ENCODE assay signal across 12 cellular contexts in genomic region chr21:34813266-34813886, GRCh38.
A peak's percentile ranks its signal among the peaks of the same experiment; 100 is the strongest.
DNase-seq lines count a peak whose midpoint lies in the region; ATAC-seq, FAIRE-seq and TF ChIP-seq lines count a peak whose summit lies in the region.
"Had no signal": no experiment of that assay in that cellular context is flagged by ENCODE, and none has a peak within 500 bp of the region (broad histone marks: within the 10 kb centered on the region; RNA-seq: fewer than 3 reads in every experiment).

No MANE protein-coding gene starts in this region.

- no peak overlapping the region for H3K27ac ChIP-seq in CD4-positive, CD25-positive, alpha-beta regulatory T cell (ENCODE audit: insufficient read depth, low read length, poor library complexity, severe bottlenecking)
- H3K27ac ChIP-seq in trophoblast cell (ENCODE audit: low read depth, low read length), result peak overlapping the region; percentile 94
- H3K27ac ChIP-seq: SK-N-MC had no signal

- peak overlapping the region; percentile 86 for H2BK12ac ChIP-seq in trophoblast cell (ENCODE audit: low read length)

- H3K4me1 ChIP-seq in CD4-positive, CD25-positive, alpha-beta regulatory T cell (ENCODE audit: control insufficient read depth, insufficient read depth, low read length, poor library complexity, severe bottlenecking), result peaks cover 30% of the 10 kb centered on the region
- peaks cover 73 to 76% of the 10 kb centered on the region in 2 experiments for H3K4me1 ChIP-seq in trophoblast cell (ENCODE audit: control insufficient read depth in 1 of 2, insufficient read depth in 2 of 2, low read length in 2 of 2)

- no CpG with 5 or more reads among the region's 10 CpGs for WGBS in trophoblast cell (ENCODE audit: extremely low coverage, insufficient coverage, insufficient read length)

- H3K4ac ChIP-seq in trophoblast cell (ENCODE audit: low read depth, low read length), result peak overlapping the region; percentile 31

- no peak for TF ChIP-seq POLR2A in NB4 (IDR thresholded peaks at IDR 0.05; ENCODE audit: extremely low read depth, insufficient read length)

- ATAC-seq in CD4-positive, CD25-positive, alpha-beta regulatory T cell (ENCODE audit: low read depth in 2 of 2), result no peak

- FAIRE-seq in GM19239 (lab: Jason Lieb, UNC), result no peak

- H3K18ac ChIP-seq in trophoblast cell (ENCODE audit: low read length), result peak overlapping the region; percentile 71

- H4K12ac ChIP-seq in trophoblast cell (ENCODE audit: low read depth, low read length), result no peak overlapping the region

- peak overlapping the region in 1 of 4 donors; percentile 34 for H3K4me3 Mint-ChIP-seq in CD4-positive, CD25-positive, alpha-beta regulatory T cell
- H3K4me3 Mint-ChIP-seq: activated CD4-positive, alpha-beta T cell treated with anti-CD3 and anti-CD28 coated beads, Interleukin-2, amount 10 ng/mL, durations not matched to agents 24 days and 14 days; activated naive CD4-positive, alpha-beta T cell treated with anti-CD3 and anti-CD28 coated beads for 36 hours had no signal

- peak overlapping the region; percentile 63 to 89 (median 88) for H3K27ac Mint-ChIP-seq in CD4-positive, CD25-positive, alpha-beta regulatory T cell
- H3K27ac Mint-ChIP-seq: activated CD4-positive, alpha-beta T cell treated with anti-CD3 and anti-CD28 coated beads, Interleukin-2, amount 10 ng/mL, durations not matched to agents 24 days and 14 days; activated naive CD4-positive, alpha-beta T cell treated with anti-CD3 and anti-CD28 coated beads for 36 hours had no signal

- no peaks in the 10 kb centered on the region for H3K27me3 ChIP-seq in CD4-positive, CD25-positive, alpha-beta regulatory T cell (ENCODE audit: control insufficient read depth, insufficient read depth, low read length)
- no peaks in the 10 kb centered on the region for H3K27me3 ChIP-seq in trophoblast cell (ENCODE audit: insufficient read depth, low read length)
- H3K27me3 ChIP-seq: upper lobe of left lung had no signal

- peak overlapping the region; percentile 86 for H3K14ac ChIP-seq in trophoblast cell (ENCODE audit: low read length)

- no peak overlapping the region for H3K4me3 ChIP-seq in CD4-positive, CD25-positive, alpha-beta regulatory T cell (ENCODE audit: low read depth, low read length)
- H3K4me3 ChIP-seq in NB4 (ENCODE audit: low read depth, low read length), result no peak overlapping the region
- no peak overlapping the region for H3K4me3 ChIP-seq in cardiac fibroblast (replicated peaks in 1 of 2; ENCODE audit: low read depth in 2 of 2, low read length in 2 of 2)
- H3K4me3 ChIP-seq in trophoblast cell (ENCODE audit: low read depth, low read length), result no peak overlapping the region
- H3K4me3 ChIP-seq: SK-N-MC, upper lobe of left lung had no signal

- H2AK5ac ChIP-seq in trophoblast cell (ENCODE audit: low read length), result peak overlapping the region; percentile 77

- peaks cover 69% of the 10 kb centered on the region for H3K36me3 ChIP-seq in CD4-positive, CD25-positive, alpha-beta regulatory T cell (ENCODE audit: control insufficient read depth, insufficient read depth, low read length)
- H3K36me3 ChIP-seq in trophoblast cell (ENCODE audit: control insufficient read depth in 1 of 2, insufficient read depth in 2 of 2, low read length in 2 of 2), result peaks cover 23 to 32% of the 10 kb centered on the region in 2 experiments

- peaks cover 4% of the 10 kb centered on the region for H3K27me3 Mint-ChIP-seq in CD4-positive, CD25-positive, alpha-beta regulatory T cell
- H3K27me3 Mint-ChIP-seq: activated CD4-positive, alpha-beta T cell treated with anti-CD3 and anti-CD28 coated beads, Interleukin-2, amount 10 ng/mL, durations not matched to agents 24 days and 14 days had no signal

- peak overlapping the region; percentile 96 for H4K91ac ChIP-seq in trophoblast cell (ENCODE audit: low read depth, low read length)

- no peaks in the 10 kb centered on the region for H3K9me3 ChIP-seq in CD4-positive, CD25-positive, alpha-beta regulatory T cell (ENCODE audit: control insufficient read depth in 2 of 2, low read length in 2 of 2)
- H3K9me3 ChIP-seq in trophoblast cell (ENCODE audit: insufficient read depth, low read depth, low read length), result no peaks in the 10 kb centered on the region
- H3K9me3 ChIP-seq: upper lobe of left lung had no signal

- peak overlapping the region; percentile 69 for H2BK5ac ChIP-seq in trophoblast cell (ENCODE audit: low read depth, low read length, poor library complexity)

- peaks cover 17% of the 10 kb centered on the region for H3K79me2 ChIP-seq in trophoblast cell (ENCODE audit: control insufficient read depth, insufficient read depth, low read length, poor library complexity)

- DNase-seq in CD4-positive, CD25-positive, alpha-beta regulatory T cell, result no peak
- DNase-seq in NB4 (ENCODE audit: low read depth) (peak; percentile 28), cardiac fibroblast (ENCODE audit: low read depth in 2 of 2) (peak; percentile 73 to 91), trophoblast cell (peak; percentile 65 to 93), NCI-H1417 treated with DMSO at 0.1 percent for 48 hours (lab: John Stamatoyannopoulos, UW) (no peak), DMS153 (lab: John Stamatoyannopoulos, UW) (no peak), KG1 (lab: John Stamatoyannopoulos, UW) (no peak), GM19239 (ENCODE audit: insufficient read length, low spot score) (no peak)
- DNase-seq: activated CD4-positive, alpha-beta T cell treated with anti-CD3 and anti-CD28 coated beads, Interleukin-2, amount 10 ng/mL, durations not matched to agents 24 days and 14 days; activated naive CD4-positive, alpha-beta T cell treated with anti-CD3 and anti-CD28 coated beads for 36 hours; upper lobe of left lung had no signal

- peak overlapping the region; percentile 80 for H2BK120ac ChIP-seq in trophoblast cell (ENCODE audit: insufficient read depth, low read length, poor library complexity)

- H3K4me1 Mint-ChIP-seq in CD4-positive, CD25-positive, alpha-beta regulatory T cell, result peaks cover 26 to 85% (median 49%) of the 10 kb centered on the region in 4 donors

- no peak overlapping the region for H3K4me2 ChIP-seq in trophoblast cell (ENCODE audit: low read length)

- TF ChIP-seq CTCF in NB4 (IDR thresholded peaks at IDR 0.05; ENCODE audit: low read depth, low read length) (no peak), cardiac fibroblast (IDR thresholded peaks at IDR 0.05; ENCODE audit: low read depth, low read length) (no peak)

- H2AFZ ChIP-seq in trophoblast cell (ENCODE audit: insufficient read depth, low read length, poor library complexity), result peak overlapping the region; percentile 32

- H3K9me3 Mint-ChIP-seq in CD4-positive, CD25-positive, alpha-beta regulatory T cell, result no peaks in the 10 kb centered on the region
- H3K9me3 Mint-ChIP-seq: activated CD4-positive, alpha-beta T cell treated with anti-CD3 and anti-CD28 coated beads, Interleukin-2, amount 10 ng/mL, durations not matched to agents 24 days and 14 days; activated naive CD4-positive, alpha-beta T cell treated with anti-CD3 and anti-CD28 coated beads for 36 hours had no signal

- no peak overlapping the region for H3K9ac ChIP-seq in trophoblast cell (ENCODE audit: low read length)

- peaks cover 72% of the 10 kb centered on the region for H3K79me1 ChIP-seq in trophoblast cell (ENCODE audit: low read length)

- H4K8ac ChIP-seq in trophoblast cell (ENCODE audit: low read depth, low read length), result peak overlapping the region; percentile 67

- H3K36me3 Mint-ChIP-seq in CD4-positive, CD25-positive, alpha-beta regulatory T cell, result peaks cover 46% of the 10 kb centered on the region

- no peak overlapping the region for H3K23ac ChIP-seq in trophoblast cell (ENCODE audit: low read length)

Comparison
In these comparisons a context has a peak if more than half of its experiments do, and no peak if none do; other contexts are left out.
1. DNase-seq: peak in NB4 (single experiment), cardiac fibroblast (2 of 2) and trophoblast cell (2 of 2); none in CD4-positive, CD25-positive, alpha-beta regulatory T cell (0 of 3), NCI-H1417 treated with DMSO at 0.1 percent for 48 hours (single experiment), DMS153 (single experiment), KG1 (single experiment) and GM19239 (single experiment).